Comparison of ENCODE assay signal across 8 cellular contexts in genomic region chr16:16096161-16096857, GRCh38.
DNase-seq lines count a peak whose midpoint lies in the region; ATAC-seq and TF ChIP-seq lines count a peak whose summit lies in the region.
"Had no signal": no experiment of that assay in that cellular context is flagged by ENCODE, and none has a peak within 500 bp of the region (broad histone marks: within the 10 kb centered on the region; RNA-seq: fewer than 3 reads in every experiment).

No MANE protein-coding gene starts in this region.

- TF ChIP-seq CTCF in body of pancreas (IDR thresholded peaks at IDR 0.05) = peak in 6 of 7 experiments; percentile 5 to 53 (median 34)
- peak; percentile 30 for TF ChIP-seq CTCF in thoracic aorta (IDR thresholded peaks at IDR 0.05)

- H3K9me3 Mint-ChIP-seq in activated CD4-positive, alpha-beta T cell treated with anti-CD3 and anti-CD28 coated beads, Interleukin-2, amount 10 ng/mL, durations not matched to agents 7 days and 5 days = no peaks in the 10 kb centered on the region
- H3K9me3 Mint-ChIP-seq: activated naive CD4-positive, alpha-beta T cell treated with anti-CD3 and anti-CD28 coated beads, Interleukin-2, amount 50 U/mL, for 24 hours had no signal

- no peaks in the 10 kb centered on the region for H3K4me1 Mint-ChIP-seq in activated CD4-positive, alpha-beta T cell treated with anti-CD3 and anti-CD28 coated beads, Interleukin-2, amount 10 ng/mL, durations not matched to agents 7 days and 5 days

- intact Hi-C loops in body of pancreas (cut with DNase I) = no loop called here
- intact Hi-C loops in left colon (cut with DNase I, micrococcal nuclease) = no loop called here

- no peaks in the 10 kb centered on the region for H3K36me3 ChIP-seq in body of pancreas (replicated peaks in 1 of 2; ENCODE audit: insufficient read depth in 1 of 2, low read depth in 2 of 2)
- peaks cover 9% of the 10 kb centered on the region for H3K36me3 ChIP-seq in thoracic aorta

- H3K27me3 Mint-ChIP-seq in activated CD4-positive, alpha-beta T cell treated with anti-CD3 and anti-CD28 coated beads, Interleukin-2, amount 10 ng/mL, durations not matched to agents 7 days and 5 days = no peaks in the 10 kb centered on the region
- H3K27me3 Mint-ChIP-seq: activated naive CD4-positive, alpha-beta T cell treated with anti-CD3 and anti-CD28 coated beads, Interleukin-2, amount 50 U/mL, for 24 hours had no signal

- H3K4me3 ChIP-seq in body of pancreas (no peak overlapping the region), thoracic aorta (peak overlapping the region; percentile 26)

- H3K9me3 ChIP-seq in body of pancreas (no peaks in the 10 kb centered on the region), thoracic aorta (no peaks in the 10 kb centered on the region)

- no peak overlapping the region for H3K27ac Mint-ChIP-seq in activated CD4-positive, alpha-beta T cell treated with anti-CD3 and anti-CD28 coated beads, Interleukin-2, amount 10 ng/mL, durations not matched to agents 7 days and 5 days
- H3K27ac Mint-ChIP-seq: activated naive CD4-positive, alpha-beta T cell treated with anti-CD3 and anti-CD28 coated beads, Interleukin-2, amount 50 U/mL, for 24 hours had no signal

- peak; percentile 12 for ATAC-seq in body of pancreas
- ATAC-seq in left colon = peak; percentile 53
- ATAC-seq in thoracic aorta (ENCODE audit: insufficient number of reproducible peaks, low FRiP score, low read depth) = peak; percentile 70

- DNase-seq in HEK293T (ENCODE audit: extremely low spot score) (no peak), body of pancreas (peak; percentile 30 to 48 (median 38)), left colon (peak; percentile 36 to 72), thoracic aorta (ENCODE audit: low spot score) (peak; percentile 49), GF-D8 (lab: John Stamatoyannopoulos, UW) (no peak)
- no peak for DNase-seq in activated CD4-positive, alpha-beta T cell treated with anti-CD3 and anti-CD28 coated beads, Interleukin-2, amount 10 ng/mL, durations not matched to agents 7 days and 5 days
- DNase-seq in stimulated activated CD8-positive, alpha-beta memory T cell treated with anti-CD3 and anti-CD28 coated beads, Interleukin-4, amount 100 ng/mL, for 48 hours = no peak

- H3K27me3 ChIP-seq in body of pancreas (no peaks in the 10 kb centered on the region), thoracic aorta (replicated peaks; ENCODE audit: insufficient read depth) (no peaks in the 10 kb centered on the region)

- H3K27ac ChIP-seq in body of pancreas (peak overlapping the region in 3 of 4 donors; percentile 63 to 68 (median 63)), thoracic aorta (peak overlapping the region; percentile 88 to 89)

- TF ChIP-seq POLR2A in body of pancreas (IDR thresholded peaks at IDR 0.05) = no peak

- CTCF ChIA-PET in HEK293T (lab: Yijun Ruan, JAX) = interaction anchor here (0.6 kb wide), 1 partner anchor 29 kb away, joined by 3 read pairs; no protein-coding TSS in a partner anchor
- CTCF ChIA-PET in activated CD4-positive, alpha-beta T cell treated with anti-CD3 and anti-CD28 coated beads, Interleukin-2, amount 10 ng/mL, durations not matched to agents 7 days and 5 days (lab: Charles Lee) = interaction anchor here (0.6 to 0.7 kb wide), 3 partner anchors 27 to 41 kb away, joined by 3 read pairs; no protein-coding TSS in a partner anchor

- POLR2A ChIA-PET in HEK293T (lab: Yijun Ruan, JAX) = no interaction called here
- POLR2A ChIA-PET in activated CD4-positive, alpha-beta T cell treated with anti-CD3 and anti-CD28 coated beads, Interleukin-2, amount 10 ng/mL, durations not matched to agents 7 days and 5 days (lab: Charles Lee) = no interaction called here

- no peak overlapping the region for H3K4me3 Mint-ChIP-seq in activated CD4-positive, alpha-beta T cell treated with anti-CD3 and anti-CD28 coated beads, Interleukin-2, amount 10 ng/mL, durations not matched to agents 7 days and 5 days
- H3K4me3 Mint-ChIP-seq: activated naive CD4-positive, alpha-beta T cell treated with anti-CD3 and anti-CD28 coated beads, Interleukin-2, amount 50 U/mL, for 24 hours had no signal

- WGBS in body of pancreas, 2 donors = 27 to 31% methylated on average over 12 of the region's 12 CpGs

- peaks cover 59% of the 10 kb centered on the region for H3K4me1 ChIP-seq in body of pancreas
- H3K4me1 ChIP-seq in thoracic aorta (ENCODE audit: control insufficient read depth in 1 of 2, low read depth in 2 of 2) = peaks cover 29 to 54% of the 10 kb centered on the region in 2 donors

- peaks cover 19% of the 10 kb centered on the region for H3K36me3 Mint-ChIP-seq in activated CD4-positive, alpha-beta T cell treated with anti-CD3 and anti-CD28 coated beads, Interleukin-2, amount 10 ng/mL, durations not matched to agents 7 days and 5 days (ENCODE audit: low read depth)

TF ChIP-seq in HEK293T, 16 proteins besides CTCF, POLR2A, EP300 and RAD21:
- no peak for TF ChIP-seq FOXA1 (IDR thresholded peaks at IDR 0.05)
- no peak for TF ChIP-seq SP1 (IDR thresholded peaks at IDR 0.05)
- no peak for TF ChIP-seq NFRKB (IDR thresholded peaks at IDR 0.05)
- TF ChIP-seq L3MBTL2 (conservative IDR thresholded peaks at IDR 0.05) = no peak
- TF ChIP-seq FOXK2 (IDR thresholded peaks at IDR 0.05) = no peak
- peak; percentile 57; the same call in 1 of the 2 replicates for TF ChIP-seq ZNF384 (IDR thresholded peaks at IDR 0.05)
- TF ChIP-seq TARDBP (IDR thresholded peaks at IDR 0.05) = no peak

Comparison
In these comparisons a context has a peak if more than half of its experiments do, and no peak if none do; other contexts are left out.
1. DNase-seq: peak in body of pancreas (4 of 4), left colon (2 of 2) and thoracic aorta (single experiment); none in HEK293T (single experiment), GF-D8 (single experiment), activated CD4-positive, alpha-beta T cell treated with anti-CD3 and anti-CD28 coated beads, Interleukin-2, amount 10 ng/mL, durations not matched to agents 7 days and 5 days (single experiment) and stimulated activated CD8-positive, alpha-beta memory T cell treated with anti-CD3 and anti-CD28 coated beads, Interleukin-4, amount 100 ng/mL, for 48 hours (single experiment).
2. ATAC-seq: peak in every context shown above with its lines; median percentile 70 in thoracic aorta; 53 in left colon; 12 in body of pancreas.